Comparison of ENCODE assay signal across 15 cellular contexts in the genomic region with DNA sequence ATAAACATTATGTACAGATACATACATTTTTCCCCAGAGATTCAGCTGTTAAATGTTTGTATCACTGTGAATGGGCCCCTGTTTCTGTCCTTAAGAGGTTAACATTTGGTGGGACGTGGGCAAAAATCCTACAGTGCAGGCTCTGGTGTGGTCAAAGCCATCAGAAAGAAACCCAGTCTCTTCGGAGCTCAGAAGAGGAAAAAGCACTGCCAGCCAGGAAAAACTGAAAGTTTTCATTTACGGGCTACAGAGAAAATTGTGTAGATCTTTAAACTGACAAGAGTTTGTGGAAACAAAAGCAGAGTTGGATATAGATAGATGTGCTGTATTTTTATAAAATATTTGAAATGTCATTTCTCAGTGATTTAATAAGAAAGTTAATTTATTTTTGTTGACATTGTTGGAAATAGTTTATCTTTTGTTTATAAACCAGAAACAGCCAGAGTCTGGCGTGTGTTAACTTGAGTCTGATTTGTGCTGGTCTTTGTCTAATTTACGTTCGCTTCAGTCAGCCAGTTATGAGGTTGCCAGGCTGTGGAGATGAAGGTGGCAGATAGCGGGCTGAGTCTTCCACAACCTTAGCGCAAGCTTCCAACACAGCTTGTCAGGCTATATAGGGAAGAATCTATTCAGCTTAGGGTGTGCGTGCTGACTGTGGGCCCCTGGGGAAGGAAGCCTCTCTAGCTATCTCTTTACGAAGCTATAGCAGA. TPM values are rescaled to one million over a fixed set of nuclear protein-coding genes. Genes with fewer than 3 reads are reported as not detected.
DNase-seq lines count a peak whose midpoint lies in the region; ATAC-seq and TF ChIP-seq lines count a peak whose summit lies in the region.
"Had no signal": no experiment of that assay in that cellular context is flagged by ENCODE, and none has a peak within 500 bp of the region (broad histone marks: within the 10 kb centered on the region; RNA-seq: fewer than 3 reads in every experiment).

No MANE protein-coding gene starts in this region.

- H2BK5ac ChIP-seq in IMR-90 (ENCODE audit: low read depth, low read length, poor library complexity, severe bottlenecking), result no peak overlapping the region

- peak overlapping the region; percentile 70; the same call in 1 of the 2 replicates for H3K4me2 ChIP-seq in IMR-90 (ENCODE audit: low read depth, low read length)
- H3K4me2 ChIP-seq in smooth muscle cell, result peak overlapping the region; percentile 78

- no peak overlapping the region for H3K56ac ChIP-seq in IMR-90 (ENCODE audit: extremely low read depth, insufficient read depth, low read length)

- H3K9ac ChIP-seq in IMR-90 (ENCODE audit: low read depth, low read length) (no peak overlapping the region), smooth muscle cell (ENCODE audit: low read depth) (peak overlapping the region; percentile 14)

- H2BK15ac ChIP-seq in IMR-90 (ENCODE audit: low read depth, low read length), result no peak overlapping the region

- peaks cover 3% of the 10 kb centered on the region for H3F3A ChIP-seq in smooth muscle cell (ENCODE audit: low read depth)

- H3K9me1 ChIP-seq in IMR-90 (ENCODE audit: insufficient read depth, low read length), result no peaks in the 10 kb centered on the region

- peak overlapping the region; percentile 10; the same call in 1 of the 2 replicates for H3K4ac ChIP-seq in IMR-90 (ENCODE audit: low read depth, low read length)

- H4K8ac ChIP-seq in IMR-90 (ENCODE audit: low read depth in 2 of 2, low read length in 2 of 2), result no peak overlapping the region

- H3K23ac ChIP-seq in IMR-90 (ENCODE audit: low read depth, low read length), result no peak overlapping the region

- H2AFZ ChIP-seq in IMR-90 (replicated peaks; ENCODE audit: low read length, poor library complexity) (peak overlapping the region; percentile 77), smooth muscle cell (ENCODE audit: low read depth) (peak overlapping the region; percentile 61)

- no peaks in the 10 kb centered on the region for H3K36me3 ChIP-seq in IMR-90 (ENCODE audit: control insufficient read depth, insufficient read depth, low read length)
- no peaks in the 10 kb centered on the region for H3K36me3 ChIP-seq in esophagus squamous epithelium
- no peaks in the 10 kb centered on the region for H3K36me3 ChIP-seq in smooth muscle cell (ENCODE audit: low read depth)
- H3K36me3 ChIP-seq: ovary, WERI-Rb-1 had no signal

- no peak for DNase-seq in IMR-90
- DNase-seq in esophagus squamous epithelium (lab: John Stamatoyannopoulos, UW), result no peak
- peak; percentile 38 for DNase-seq in mucosa of gallbladder (ENCODE audit: low spot score)
- no peak for DNase-seq in smooth muscle cell (lab: John Stamatoyannopoulos, UW; ENCODE audit: unreplicated experiment)
- DNase-seq in cerebellum (ENCODE audit: low spot score), result no peak
- no peak for DNase-seq in anterior cingulate cortex (lab: John Stamatoyannopoulos, UW)
- no peak for DNase-seq in activated T-cell treated with anti-CD3 and anti-CD28 coated beads for 4 hours
- DNase-seq: activated effector memory CD4-positive, alpha-beta T cell treated with anti-CD3 and anti-CD28 coated beads, Interleukin-2, amount 50 U/mL, for 16 hours; Caco-2; NCI-H1694 treated with DMSO at 0.1 percent for 48 hours; NCI-H510A; ovary; WERI-Rb-1 had no signal

- H4K5ac ChIP-seq in IMR-90 (ENCODE audit: low read depth, low read length), result no peak overlapping the region; the same call in 1 of the 2 replicates

- no TSS peak for BruUV-seq in IMR-90 (replicated peaks; lab: Mats Ljungman, UMichigan)

- CTCF ChIA-PET in IMR-90 (lab: Yijun Ruan, JAX), result no interaction called here

- peak; percentile 50 for ATAC-seq in IMR-90 (ENCODE audit: low read depth)
- no peak for ATAC-seq in HG02642 (IDR thresholded peaks at IDR 0.05; ENCODE audit: poor library complexity, unreplicated experiment)

- peak overlapping the region; percentile 26; the same call in 1 of the 2 replicates for H2BK20ac ChIP-seq in IMR-90 (ENCODE audit: low read depth, low read length)

- POLR2A ChIA-PET in IMR-90 (lab: Charles Lee; ENCODE audit: unreplicated experiment), result no interaction called here

- dilution Hi-C loops in IMR-90 (cut with HindIII; ENCODE audit: low sequenced_read_pairs, unreplicated experiment), result no loop called here

- H4K20me1 ChIP-seq in IMR-90 (ENCODE audit: insufficient read depth, low read length), result no peaks in the 10 kb centered on the region
- no peaks in the 10 kb centered on the region for H4K20me1 ChIP-seq in smooth muscle cell (ENCODE audit: low read depth)

- WGBS in IMR-90 (ENCODE audit: extremely low coverage in 2 of 2, insufficient read length in 1 of 2), 2 experiments, result 55% methylated on average over 5 of the region's 10 CpGs; no CpG with 5 or more reads in 1 of the 2 experiments
- WGBS in esophagus squamous epithelium, 2 donors, result 54 to 59% methylated on average over 10 of the region's 10 CpGs
- 1% methylated on average over 10 of the region's 10 CpGs for WGBS in smooth muscle cell (ENCODE audit: low lambda C conversion rate)

- H3K27me3 ChIP-seq in IMR-90 (ENCODE audit: control insufficient read depth, insufficient read depth, low read length), result peaks cover 5% of the 10 kb centered on the region; the same call in 1 of the 2 replicates
- H3K27me3 ChIP-seq in esophagus squamous epithelium, result peaks cover 0 to 8% (median 0%) of the 10 kb centered on the region in 4 donors
- H3K27me3 ChIP-seq in smooth muscle cell (ENCODE audit: low read depth), result no peaks in the 10 kb centered on the region
- H3K27me3 ChIP-seq: ovary had no signal

- no peak overlapping the region for H3K14ac ChIP-seq in IMR-90 (replicated peaks; ENCODE audit: low read depth, low read length)

- no peak overlapping the region for H3K4me3 ChIP-seq in IMR-90 (ENCODE audit: insufficient read depth, low read depth, low read length)
- peak overlapping the region in 1 of 4 donors; percentile 9 for H3K4me3 ChIP-seq in esophagus squamous epithelium
- H3K4me3 ChIP-seq in smooth muscle cell, result peak overlapping the region; percentile 20
- H3K4me3 ChIP-seq: ovary had no signal

- TF ChIP-seq POLR2A in IMR-90 (IDR thresholded peaks at IDR 0.05; ENCODE audit: low read depth, low read length), result no peak
- TF ChIP-seq POLR2A in esophagus squamous epithelium (IDR thresholded peaks at IDR 0.05), result no peak

- no peak for TF ChIP-seq CTCF in IMR-90 (conservative IDR thresholded peaks at IDR 0.05; ENCODE audit: low read depth, low read length)
- TF ChIP-seq CTCF in esophagus squamous epithelium (IDR thresholded peaks at IDR 0.05), result no peak
- no peak for TF ChIP-seq CTCF in smooth muscle cell (IDR thresholded peaks at IDR 0.05; ENCODE audit: borderline replicate concordance, insufficient read depth, poor library complexity, severe bottlenecking)

- peak overlapping the region; percentile 48; the same call in 1 of the 2 replicates for H3K18ac ChIP-seq in IMR-90 (ENCODE audit: low read depth, low read length)

- H3K9me3 ChIP-seq in IMR-90 (ENCODE audit: control insufficient read depth, insufficient read depth, low read length), result no peaks in the 10 kb centered on the region
- no peaks in the 10 kb centered on the region for H3K9me3 ChIP-seq in esophagus squamous epithelium
- H3K9me3 ChIP-seq in smooth muscle cell (replicated peaks; ENCODE audit: low read depth), result no peaks in the 10 kb centered on the region
- H3K9me3 ChIP-seq: Caco-2, ovary had no signal

- H3K4me1 ChIP-seq in IMR-90 (ENCODE audit: control insufficient read depth, insufficient read depth, low read length), result peaks cover 5% of the 10 kb centered on the region; the same call in 1 of the 2 replicates
- H3K4me1 ChIP-seq in esophagus squamous epithelium, result peaks cover 11 to 28% (median 14%) of the 10 kb centered on the region in 3 donors
- no peaks in the 10 kb centered on the region for H3K4me1 ChIP-seq in smooth muscle cell (ENCODE audit: low read depth)
- H3K4me1 ChIP-seq: Caco-2 had no signal

- no peak overlapping the region for H2AK9ac ChIP-seq in IMR-90 (replicated peaks; ENCODE audit: low read depth, low read length, poor library complexity)

- H2AK5ac ChIP-seq in IMR-90 (ENCODE audit: low read depth, low read length), result no peak overlapping the region

- H2BK120ac ChIP-seq in IMR-90 (ENCODE audit: low read depth, low read length), result no peak overlapping the region

- intact Hi-C loops in IMR-90 (cut with micrococcal nuclease) (no loop called here), esophagus squamous epithelium (cut with DNase I) (no loop called here)

- H3K27ac ChIP-seq in IMR-90 (ENCODE audit: insufficient read depth, low read length) (peak overlapping the region; percentile 37; the same call in 1 of the 2 replicates), esophagus squamous epithelium (peak overlapping the region; percentile 34 to 85 (median 75)), smooth muscle cell (ENCODE audit: low read depth) (peak overlapping the region; percentile 54)
- H3K27ac ChIP-seq: ovary, WERI-Rb-1 had no signal

- H3K79me1 ChIP-seq in IMR-90 (ENCODE audit: low read depth in 1 of 2, low read length in 2 of 2), result no peaks in the 10 kb centered on the region

- no peak overlapping the region for H4K91ac ChIP-seq in IMR-90 (ENCODE audit: insufficient read depth, low read depth, low read length)

- in situ Hi-C loops in IMR-90 (cut with MboI; ENCODE audit: low sequenced_read_pairs), result no loop called here

- TF ChIP-seq RAD21 in IMR-90 (IDR thresholded peaks at IDR 0.05; ENCODE audit: low read length), result no peak

- H3K79me2 ChIP-seq in smooth muscle cell (ENCODE audit: low read depth), result no peaks in the 10 kb centered on the region

TF ChIP-seq in IMR-90, 13 proteins besides CTCF, POLR2A, EP300 and RAD21 (continues in another document):
- TF ChIP-seq SMC3 (IDR thresholded peaks at IDR 0.05; ENCODE audit: low read depth, low read length) (no peak), RFX5 (IDR thresholded peaks at IDR 0.05; ENCODE audit: low read depth, low read length) (no peak), CEBPB (IDR thresholded peaks at IDR 0.05; ENCODE audit: low read depth, low read length) (no peak), ELK1 (IDR thresholded peaks at IDR 0.05; ENCODE audit: borderline replicate concordance, low read depth, low read length) (no peak), CHD1 (IDR thresholded peaks at IDR 0.05; ENCODE audit: low read depth, low read length) (no peak)

RNA-seq across cellular contexts. Expression of gene TEKT3, which starts 9.5 kb away (rescaled TPM):
- not detected in 2 replicates for total RNA-seq in IMR-90 (2012; rRNA removed)
- 0.15 and 0.59 TPM in 2 replicates for polyA plus RNA-seq in IMR-90 (2012; rRNA removed)
- polyA plus RNA-seq in IMR-90 (2012; cell fraction: cytosol; rRNA removed), result 0.20 and 0.47 TPM in 2 replicates
- polyA plus RNA-seq in IMR-90 (2012; cell fraction: nucleus; rRNA removed; ENCODE audit: low replicate concordance), result 0.96 and 1.4 TPM in 2 replicates
- total RNA-seq in esophagus squamous epithelium, result under 1 TPM in 1 of 4 donors, not detected in 3; 0.83 TPM
- 1.2 TPM for total RNA-seq in mucosa of gallbladder
- 0.09 TPM in 1 of 2 replicates, not detected in the other for total RNA-seq in smooth muscle cell
- 0.76 and 1.00 TPM in 2 replicates for polyA plus RNA-seq in smooth muscle cell
- 0.82 TPM for total RNA-seq in cerebellum
- total RNA-seq: LHCN-M2 had no signal
